Comparison of ENCODE assay signal across 7 cellular contexts in genomic region chr16:88193706-88194396, GRCh38.
DNase-seq lines count a peak whose midpoint lies in the region; ATAC-seq and TF ChIP-seq lines count a peak whose summit lies in the region.
"Not testable (repeated sequence)": the region's sequence is repeated elsewhere in the genome, so short reads cannot be mapped to it uniquely, and the experiment has no call there.

No MANE protein-coding gene starts in this region.

- TF ChIP-seq POLR2A in NB4 (IDR thresholded peaks at IDR 0.05; ENCODE audit: extremely low read depth, insufficient read length); esophagus muscularis mucosa (IDR thresholded peaks at IDR 0.05; ENCODE audit: low read depth); sigmoid colon (IDR thresholded peaks at IDR 0.05): not testable (repeated sequence)

- H3K36me3 Mint-ChIP-seq in activated naive CD4-positive, alpha-beta T cell treated with anti-CD3 and anti-CD28 coated beads, Interleukin-2, amount 10 ng/mL, durations not matched to agents 7 days and 5 days = not testable (repeated sequence)

- not testable (repeated sequence) for H3K36me3 ChIP-seq in RWPE2 (ENCODE audit: low read depth); esophagus muscularis mucosa; liver (ENCODE audit: control insufficient read depth in 4 of 4, insufficient read depth in 3 of 4, low read depth in 1 of 4, low read length in 3 of 4); sigmoid colon

- H3K4me3 ChIP-seq in NB4 (ENCODE audit: low read depth, low read length); RWPE2 (ENCODE audit: severe bottlenecking); esophagus muscularis mucosa; liver (ENCODE audit: low read depth in 1 of 3, low read length in 3 of 3); sigmoid colon: not testable (repeated sequence)

- not testable (repeated sequence) for H3K4me1 Mint-ChIP-seq in activated naive CD4-positive, alpha-beta T cell treated with anti-CD3 and anti-CD28 coated beads, Interleukin-2, amount 10 ng/mL, durations not matched to agents 7 days and 5 days

- WGBS in esophagus muscularis mucosa = 44% methylated on average over 13 of the region's 15 CpGs
- 38% methylated on average over 15 of the region's 15 CpGs for WGBS in liver
- WGBS in sigmoid colon, 2 donors = 25 to 28% methylated on average over 15 of the region's 15 CpGs

- intact Hi-C loops in esophagus muscularis mucosa (cut with DNase I) (loop anchor here (5.0 kb wide), 1 partner anchor 243 kb away; no protein-coding TSS in a partner anchor), sigmoid colon (cut with DNase I) (loop anchor here (2.0 kb wide), 1 partner anchor 243 kb away; no protein-coding TSS in a partner anchor)

- not testable (repeated sequence) for H3K9ac ChIP-seq in liver (ENCODE audit: low read depth in 1 of 2, low read length in 2 of 2)

- H3K9me3 ChIP-seq in RWPE2 (ENCODE audit: severe bottlenecking); esophagus muscularis mucosa; liver (ENCODE audit: control insufficient read depth in 4 of 4, low read length in 3 of 4); sigmoid colon: not testable (repeated sequence)

- H3K27ac Mint-ChIP-seq in activated naive CD4-positive, alpha-beta T cell treated with anti-CD3 and anti-CD28 coated beads, Interleukin-2, amount 10 ng/mL, durations not matched to agents 7 days and 5 days = not testable (repeated sequence)

- not testable (repeated sequence) for H3K4me1 ChIP-seq in RWPE2 (ENCODE audit: insufficient read depth, poor library complexity, severe bottlenecking); esophagus muscularis mucosa; liver (ENCODE audit: control insufficient read depth in 4 of 4, insufficient read depth in 4 of 4, low read length in 3 of 4); sigmoid colon

- peaks cover 19% of the 10 kb centered on the region for H3K27me3 Mint-ChIP-seq in activated naive CD4-positive, alpha-beta T cell treated with anti-CD3 and anti-CD28 coated beads, Interleukin-2, amount 10 ng/mL, durations not matched to agents 7 days and 5 days

- TF ChIP-seq CTCF in NB4 (IDR thresholded peaks at IDR 0.05; ENCODE audit: low read depth, low read length) (peak; percentile 48), RWPE2 (IDR thresholded peaks at IDR 0.05; ENCODE audit: poor library complexity, severe bottlenecking) (peak; percentile 73), esophagus muscularis mucosa (IDR thresholded peaks at IDR 0.05) (peak; percentile 64 to 70 (median 69)), liver (IDR thresholded peaks at IDR 0.05; ENCODE audit: low read depth, low read length, missing input control) (peak; percentile 24), sigmoid colon (IDR thresholded peaks at IDR 0.05) (peak; percentile 47 to 60 (median 50))

- ATAC-seq in RWPE2 (ENCODE audit: low read depth) = peak; percentile 95

- TF ChIP-seq EP300 in esophagus muscularis mucosa (IDR thresholded peaks at IDR 0.05); sigmoid colon (IDR thresholded peaks at IDR 0.05): not testable (repeated sequence)

- peak; percentile 49 for DNase-seq in GM04504 (ENCODE audit: low read depth)
- peak; percentile 76 for DNase-seq in NB4 (ENCODE audit: low read depth)
- not testable (repeated sequence) for DNase-seq in RWPE2 (ENCODE audit: low spot score)
- peak; percentile 43 for DNase-seq in activated naive CD4-positive, alpha-beta T cell treated with anti-CD3 and anti-CD28 coated beads, Interleukin-2, amount 10 ng/mL, durations not matched to agents 7 days and 5 days
- DNase-seq in esophagus muscularis mucosa (ENCODE audit: extremely low spot score) = peak; percentile 92
- peak; percentile 81 for DNase-seq in sigmoid colon

- H3K27ac ChIP-seq in RWPE2 (ENCODE audit: poor library complexity, severe bottlenecking); esophagus muscularis mucosa (replicated peaks in 1 of 4); liver (ENCODE audit: low read depth in 1 of 2, low read length in 2 of 2); sigmoid colon: not testable (repeated sequence)

- CTCF ChIA-PET in activated naive CD4-positive, alpha-beta T cell treated with anti-CD3 and anti-CD28 coated beads, Interleukin-2, amount 10 ng/mL, durations not matched to agents 7 days and 5 days (lab: Charles Lee) = interaction anchor here (1.7 kb wide), 1 partner anchor 242 kb away, joined by 5 read pairs; no protein-coding TSS in a partner anchor

- peaks cover 11% of the 10 kb centered on the region for H3K9me3 Mint-ChIP-seq in activated naive CD4-positive, alpha-beta T cell treated with anti-CD3 and anti-CD28 coated beads, Interleukin-2, amount 10 ng/mL, durations not matched to agents 7 days and 5 days

- H3K4me3 Mint-ChIP-seq in activated naive CD4-positive, alpha-beta T cell treated with anti-CD3 and anti-CD28 coated beads, Interleukin-2, amount 10 ng/mL, durations not matched to agents 7 days and 5 days = not testable (repeated sequence)

- not testable (repeated sequence) for H3K27me3 ChIP-seq in RWPE2 (ENCODE audit: insufficient read depth, poor library complexity, severe bottlenecking); esophagus muscularis mucosa; liver (ENCODE audit: control insufficient read depth in 4 of 4, insufficient read depth in 4 of 4, low read length in 3 of 4); sigmoid colon

- TF ChIP-seq RAD21 in liver (IDR thresholded peaks at IDR 0.05) = peak; percentile 64 to 75
